Comparison of ENCODE assay signal across 8 cellular contexts in the genomic region with DNA sequence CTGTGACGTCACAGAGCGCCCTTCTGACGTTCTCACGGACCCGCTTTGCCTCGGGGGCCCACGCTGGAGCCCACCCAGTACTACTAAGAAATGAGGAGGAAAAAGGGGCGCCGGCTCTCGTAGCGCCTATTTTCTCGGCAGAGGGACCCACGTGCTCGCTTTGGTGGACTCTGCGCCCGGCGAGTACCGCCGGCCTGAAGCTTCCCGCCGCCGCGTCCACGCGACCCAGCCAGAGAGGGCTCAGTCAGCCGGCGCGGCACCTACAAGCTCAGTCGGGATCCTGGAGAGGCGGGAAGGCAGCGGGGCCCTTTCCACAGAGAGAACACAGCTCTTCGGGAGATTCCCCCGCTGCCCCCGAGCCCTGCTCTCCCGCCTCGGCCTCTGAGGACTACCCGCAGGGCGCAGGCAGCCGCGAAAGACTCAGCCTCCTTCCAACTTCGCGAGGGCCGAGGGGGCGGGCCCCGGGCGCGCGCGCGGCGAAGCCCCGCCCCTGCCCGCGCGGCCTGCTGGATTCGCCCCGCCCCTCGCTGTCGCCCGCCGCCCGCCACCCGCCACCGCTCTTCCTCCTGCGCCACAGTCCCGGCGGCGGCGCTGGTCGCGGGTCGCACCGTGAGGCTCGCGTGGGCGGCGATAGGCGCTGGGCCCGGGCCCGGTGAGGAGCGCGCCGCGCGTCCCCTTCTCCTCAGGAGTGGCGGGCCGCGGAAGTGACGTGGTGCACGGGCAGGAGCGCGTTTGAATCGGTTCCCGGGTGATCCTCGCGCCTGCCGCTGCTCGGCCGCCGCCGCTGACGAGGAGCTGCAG. TPM values are rescaled to one million over a fixed set of nuclear protein-coding genes. Genes with fewer than 3 reads are reported as not detected.
DNase-seq lines count a peak whose midpoint lies in the region; ATAC-seq and TF ChIP-seq lines count a peak whose summit lies in the region.

A gene (plus strand): TSS at position 574 of the 801 bp plus-strand sequence. CDS start 350 bp downstream, outside the sequence.

- H3K4me1 ChIP-seq in parathyroid adenoma (peaks cover 9% of the 10 kb centered on the region), tibial artery (peaks cover 0 to 31% (median 13%) of the 10 kb centered on the region in 4 donors)

- peak; percentile 65 for ATAC-seq in HG02623 (IDR thresholded peaks at IDR 0.05; ENCODE audit: unreplicated experiment)
- peak; percentile 92 for ATAC-seq in Right ventricle myocardium inferior

- peak within 1 kb of the TSS; percentile 79 for H3K9ac ChIP-seq in parathyroid adenoma

- peak within 1 kb of the TSS; percentile 99 for H2AFZ ChIP-seq in parathyroid adenoma

- no peaks in the 10 kb centered on the region for H3K9me3 ChIP-seq in parathyroid adenoma (ENCODE audit: control insufficient read depth, low read length)
- H3K9me3 ChIP-seq in tibial artery = no peaks in the 10 kb centered on the region

- H3K27me3 ChIP-seq in parathyroid adenoma (ENCODE audit: control insufficient read depth, insufficient read depth, low read length) = no peaks in the 10 kb centered on the region
- H3K27me3 ChIP-seq in tibial artery = no peaks in the 10 kb centered on the region

- H3K36me3 ChIP-seq in parathyroid adenoma (ENCODE audit: control insufficient read depth, insufficient read depth, low read length) = no peaks in the 10 kb centered on the region
- H3K36me3 ChIP-seq in tibial artery = no peaks in the 10 kb centered on the region

- peaks cover 14% of the 10 kb centered on the region for H3K79me2 ChIP-seq in parathyroid adenoma

- no peak for TF ChIP-seq CTCF in GM12865 (IDR thresholded peaks at IDR 0.05; ENCODE audit: insufficient read depth, low read depth, low read length, missing control alignments)
- no peak for TF ChIP-seq CTCF in parathyroid adenoma (IDR thresholded peaks at IDR 0.05)
- TF ChIP-seq CTCF in tibial artery (IDR thresholded peaks at IDR 0.05) = peak in 1 of 2 experiments; percentile 10

- DNase-seq in GM12865 (ENCODE audit: low read depth) (peak; percentile 94), NCI-H1105 (lab: John Stamatoyannopoulos, UW) (peak; percentile 41), SW480 (ENCODE audit: low spot score) (peak; percentile 89), Right ventricle myocardium inferior (ENCODE audit: missing footprints) (peak; percentile 97), tibial artery (peak; percentile 86 to 93)
- DNase-seq in activated naive CD8-positive, alpha-beta T cell treated with anti-CD3 and anti-CD28 coated beads, Interleukin-2, amount 50 U/mL, for 16 hours (ENCODE audit: low read depth, low spot score) = peak; percentile 80

- intact Hi-C loops in Right ventricle myocardium inferior (cut with DNase I) = loop anchor here (1.0 kb wide), 1 partner anchor 84 kb away; a partner anchor contains a TSS
- intact Hi-C loops in tibial artery (cut with DNase I; ENCODE audit: low total_unique reads) = no loop called here

- H3K4me3 ChIP-seq in GM12865 (ENCODE audit: low read depth, low read length) (peak within 1 kb of the TSS; percentile 87), parathyroid adenoma (ENCODE audit: low read depth, low read length) (peak within 1 kb of the TSS; percentile 78), tibial artery (peak within 1 kb of the TSS; percentile 83 to 94)

- H3K27ac ChIP-seq in parathyroid adenoma (peak within 1 kb of the TSS; percentile 83), tibial artery (peak within 1 kb of the TSS; percentile 96 to 98)

- H3K4me2 ChIP-seq in parathyroid adenoma (ENCODE audit: low read length) = peak within 1 kb of the TSS; percentile 89

RNA-seq across cellular contexts. Expression of the gene that starts here (rescaled TPM):
- 25.2 TPM for total RNA-seq in Right ventricle myocardium inferior

Comparison
In these comparisons a context has a peak if more than half of its experiments do, and no peak if none do; other contexts are left out.
1. Peak in every context shown above with its lines: DNase-seq, ATAC-seq, H3K4me3 ChIP-seq and H3K27ac ChIP-seq.
2. DNase-seq: peak in every context shown above with its lines; median percentile 97 in Right ventricle myocardium inferior; 94 in GM12865; 90 in tibial artery; 89 in SW480; 80 in activated naive CD8-positive, alpha-beta T cell treated with anti-CD3 and anti-CD28 coated beads, Interleukin-2, amount 50 U/mL, for 16 hours; 41 in NCI-H1105.